Comparison of ENCODE assay signal across 8 cellular contexts in genomic region chr4:38867478-38868054, GRCh38. TPM values are rescaled to one million over a fixed set of nuclear protein-coding genes. Genes with fewer than 3 reads are reported as not detected.
DNase-seq lines count a peak whose midpoint lies in the region; ATAC-seq and TF ChIP-seq lines count a peak whose summit lies in the region.

Gene FAM114A1, plus strand, starts transcription at chr4:38867806. Its CDS starts 10,273 bp downstream, at chr4:38878079.

- H3K4me1 ChIP-seq in GM23338 (ENCODE audit: insufficient read depth) (peaks cover 18% of the 10 kb centered on the region), stomach smooth muscle (ENCODE audit: control insufficient read depth, insufficient read depth, low read length) (peaks cover 34% of the 10 kb centered on the region)

- H3K27me3 ChIP-seq in GM23338 (ENCODE audit: insufficient read depth) (no peaks in the 10 kb centered on the region), stomach smooth muscle (ENCODE audit: control insufficient read depth in 1 of 2, insufficient read depth in 2 of 2, low read length in 2 of 2) (no peaks in the 10 kb centered on the region)

- peak within 1 kb of the TSS; percentile 73 for H3K4me3 ChIP-seq in GM23338
- H3K4me3 ChIP-seq in stomach smooth muscle (ENCODE audit: low read length in 2 of 2), result peak within 1 kb of the TSS; percentile 80 to 89

- H3K9me3 ChIP-seq in stomach smooth muscle (ENCODE audit: control insufficient read depth in 2 of 2, low read length in 2 of 2), result no peaks in the 10 kb centered on the region

- peak within 1 kb of the TSS; percentile 84 for H2AFZ ChIP-seq in GM23338

- no peaks in the 10 kb centered on the region for H3K9me2 ChIP-seq in GM23338 (ENCODE audit: insufficient read depth)

- no peak for TF ChIP-seq CTCF in GM23338 (conservative IDR thresholded peaks at IDR 0.05; ENCODE audit: low read depth in 2 of 2)
- TF ChIP-seq CTCF in endothelial cell (IDR thresholded peaks at IDR 0.05; ENCODE audit: unreplicated experiment), result no peak

- H3K27ac Mint-ChIP-seq in GM23338 (no peak within 1 kb of the TSS), endothelial cell (ENCODE audit: unreplicated experiment) (peak within 1 kb of the TSS; percentile 59)

- peak within 1 kb of the TSS; percentile 80 for H3K4me3 Mint-ChIP-seq in GM23338
- peak within 1 kb of the TSS; percentile 93 for H3K4me3 Mint-ChIP-seq in endothelial cell (ENCODE audit: unreplicated experiment)

- H3K36me3 ChIP-seq in GM23338 (ENCODE audit: insufficient read depth) (no peaks in the 10 kb centered on the region), stomach smooth muscle (ENCODE audit: control insufficient read depth in 2 of 2, insufficient read depth in 2 of 2, low read length in 2 of 2) (peaks cover 0 to 9% of the 10 kb centered on the region in 2 donors)

- no peaks in the 10 kb centered on the region for H3K79me2 ChIP-seq in GM23338 (replicated peaks; ENCODE audit: insufficient read depth)

- H3K9ac ChIP-seq in stomach smooth muscle (ENCODE audit: low read length in 2 of 2), result peak within 1 kb of the TSS; percentile 93 to 94

- H3K4me1 Mint-ChIP-seq in GM23338, result peaks cover 14% of the 10 kb centered on the region
- peaks cover 4% of the 10 kb centered on the region for H3K4me1 Mint-ChIP-seq in endothelial cell (ENCODE audit: unreplicated experiment)

- H3K36me3 Mint-ChIP-seq in GM23338 (ENCODE audit: low read depth), result no peaks in the 10 kb centered on the region
- H3K36me3 Mint-ChIP-seq in endothelial cell (ENCODE audit: low read depth, unreplicated experiment), result no peaks in the 10 kb centered on the region

- DNase-seq in SIG-M5 treated with dmso at 0.1 percent for 504 hours (lab: John Stamatoyannopoulos, UW; ENCODE audit: unreplicated experiment), result peak; percentile 57
- DNase-seq in SIG-M5 (lab: John Stamatoyannopoulos, UW), result no peak
- DNase-seq in GM23338 (ENCODE audit: low spot score), result peak; percentile 79
- peak; percentile 84 for DNase-seq in M059J (ENCODE audit: low read depth)
- DNase-seq in endothelial cell (ENCODE audit: low spot score), result peak; percentile 69
- peak; percentile 84 to 90 for DNase-seq in lung microvascular endothelial cell (ENCODE audit: low read depth in 2 of 2)

- H3K9me3 Mint-ChIP-seq in GM23338, result no peaks in the 10 kb centered on the region
- no peaks in the 10 kb centered on the region for H3K9me3 Mint-ChIP-seq in endothelial cell (ENCODE audit: unreplicated experiment)

- H3K4me2 ChIP-seq in GM23338, result peak within 1 kb of the TSS; percentile 89

- H3F3A ChIP-seq in GM23338 (replicated peaks; ENCODE audit: low read depth), result no peaks in the 10 kb centered on the region

- H4K20me1 ChIP-seq in GM23338 (replicated peaks; ENCODE audit: insufficient read depth), result no peaks in the 10 kb centered on the region

- ATAC-seq in GM23338, result peak; percentile 86
- ATAC-seq in activated CD4-positive, CD25-positive, alpha-beta regulatory T cell treated with anti-CD3 and anti-CD28 coated beads, Interleukin-2, amount 50 U/mL, for 24 hours, result peak; percentile 66 to 70

- H3K27ac ChIP-seq in GM23338 (ENCODE audit: low read depth), result no peak within 1 kb of the TSS
- H3K27ac ChIP-seq in stomach smooth muscle (ENCODE audit: low read length), result peak within 1 kb of the TSS; percentile 94

- H3K27me3 Mint-ChIP-seq in GM23338 (ENCODE audit: insufficient read depth, low read depth, poor library complexity), result peaks cover 7% of the 10 kb centered on the region
- peaks cover 7% of the 10 kb centered on the region for H3K27me3 Mint-ChIP-seq in endothelial cell (ENCODE audit: unreplicated experiment)

TF ChIP-seq in GM23338, 12 proteins besides CTCF, POLR2A, EP300 and RAD21:
- TF ChIP-seq STAT1 (IDR thresholded peaks at IDR 0.05; ENCODE audit: unreplicated experiment) (no peak), JUNB (IDR thresholded peaks at IDR 0.05; ENCODE audit: unreplicated experiment) (no peak), POLR2AphosphoS5 (IDR thresholded peaks at IDR 0.05; ENCODE audit: low read depth) (no peak; the same call in 1 of the 2 replicates), EZH2 (IDR thresholded peaks at IDR 0.05; ENCODE audit: low read depth, unreplicated experiment) (no peak), REST (IDR thresholded peaks at IDR 0.05; ENCODE audit: unreplicated experiment) (no peak), ETS1 (IDR thresholded peaks at IDR 0.05) (no peak)

RNA-seq across cellular contexts. Expression of gene FAM114A1, which starts in this region (rescaled TPM):
- total RNA-seq in GM23338 (2014; rRNA removed; shearing (Covaris generic)), result 14.5 and 20.3 TPM in 2 replicates
- polyA plus RNA-seq in GM23338 (2016; fragmentation: Nextera tagmentation; extraction: Ambion mirVana), result 11.2 and 13.0 TPM in 2 replicates
- 98.0 and 156 TPM in 2 replicates for total RNA-seq in M059J (2014; rRNA removed; shearing (Covaris generic))
- 27.0 TPM for total RNA-seq in endothelial cell (ENCODE audit: unreplicated experiment)
- total RNA-seq in lung microvascular endothelial cell, result 56.9 and 70.8 TPM in 2 replicates
